16 cellular contexts compared by ENCODE assay signal in genomic region chr6:117616971-117617765, GRCh38. TPM values are rescaled to one million over a fixed set of nuclear protein-coding genes. Genes with fewer than 3 reads are reported as not detected.
DNase-seq lines count a peak whose midpoint lies in the region; ATAC-seq lines count a peak whose summit lies in the region.
"Had no signal": no experiment of that assay in that cellular context is flagged by ENCODE, and none has a peak within 500 bp of the region (broad histone marks: within the 10 kb centered on the region; RNA-seq: fewer than 3 reads in every experiment).

No MANE protein-coding gene starts in this region.

- H3K4me3 Mint-ChIP-seq in CD4-positive, alpha-beta memory T cell: peak overlapping the region in 3 of 8 donors; percentile 2 to 12 (median 5)
- no peak overlapping the region for H3K4me3 Mint-ChIP-seq in activated T-cell treated with anti-CD3 and anti-CD28 coated beads, Interleukin-2, amount 50 U/mL, for 72 hours
- H3K4me3 Mint-ChIP-seq in memory B cell: no peak overlapping the region
- H3K4me3 Mint-ChIP-seq: nephron had no signal

- CTCF ChIA-PET in CD4-positive, alpha-beta memory T cell (lab: Charles Lee; ENCODE audit: partially characterized antibody): no interaction called here

- no peaks in the 10 kb centered on the region for H3K36me3 Mint-ChIP-seq in CD4-positive, alpha-beta memory T cell
- H3K36me3 Mint-ChIP-seq in activated T-cell treated with anti-CD3 and anti-CD28 coated beads, Interleukin-2, amount 50 U/mL, for 72 hours (ENCODE audit: insufficient read depth in 2 of 2): peaks cover 7 to 8% of the 10 kb centered on the region in 2 donors
- no peaks in the 10 kb centered on the region for H3K36me3 Mint-ChIP-seq in memory B cell

- H3K27ac ChIP-seq in CD4-positive, alpha-beta memory T cell (ENCODE audit: low read depth, low read length): no peak overlapping the region
- no peak overlapping the region for H3K27ac ChIP-seq in aorta (ENCODE audit: low read depth in 1 of 2, low read length in 2 of 2)
- H3K27ac ChIP-seq: adrenal gland, BLaER1 had no signal

- peaks cover 0 to 2% (median 0%) of the 10 kb centered on the region in 8 donors for H3K9me3 Mint-ChIP-seq in CD4-positive, alpha-beta memory T cell
- peaks cover 1 to 2% of the 10 kb centered on the region in 2 donors for H3K9me3 Mint-ChIP-seq in activated T-cell treated with anti-CD3 and anti-CD28 coated beads, Interleukin-2, amount 50 U/mL, for 72 hours
- H3K9me3 Mint-ChIP-seq in memory B cell: no peaks in the 10 kb centered on the region
- H3K9me3 Mint-ChIP-seq: nephron had no signal

- peaks cover 8 to 40% (median 21%) of the 10 kb centered on the region in 4 donors for H3K4me1 Mint-ChIP-seq in CD4-positive, alpha-beta memory T cell
- peaks cover 32% of the 10 kb centered on the region for H3K4me1 Mint-ChIP-seq in activated T-cell treated with anti-CD3 and anti-CD28 coated beads, Interleukin-2, amount 50 U/mL, for 72 hours (ENCODE audit: low read depth)
- H3K4me1 Mint-ChIP-seq in memory B cell: peaks cover 2% of the 10 kb centered on the region
- H3K4me1 Mint-ChIP-seq: nephron had no signal

- H3K4me3 ChIP-seq in CD4-positive, alpha-beta memory T cell (ENCODE audit: low read length in 2 of 2): no peak overlapping the region
- no peak overlapping the region for H3K4me3 ChIP-seq in aorta (ENCODE audit: low read length in 2 of 2)
- H3K4me3 ChIP-seq: adrenal gland, BLaER1 had no signal

- H3K27ac Mint-ChIP-seq in CD4-positive, alpha-beta memory T cell: peak overlapping the region; percentile 68 to 97 (median 83)
- H3K27ac Mint-ChIP-seq in activated T-cell treated with anti-CD3 and anti-CD28 coated beads, Interleukin-2, amount 50 U/mL, for 72 hours: no peak overlapping the region
- H3K27ac Mint-ChIP-seq in memory B cell: peak overlapping the region; percentile 89
- H3K27ac Mint-ChIP-seq: nephron had no signal

- H3K27me3 ChIP-seq in CD4-positive, alpha-beta memory T cell (ENCODE audit: insufficient read depth, low read length): no peaks in the 10 kb centered on the region
- no peaks in the 10 kb centered on the region for H3K27me3 ChIP-seq in aorta (ENCODE audit: control insufficient read depth in 1 of 2, insufficient read depth in 2 of 2, low read length in 1 of 2)
- H3K27me3 ChIP-seq: adrenal gland, BLaER1 had no signal

- peak in 4 of 5 donors; percentile 16 to 70 (median 44) for DNase-seq in CD4-positive, alpha-beta memory T cell
- peak in 1 of 2 donors; percentile 26 for DNase-seq in activated T-cell treated with anti-CD3 and anti-CD28 coated beads, Interleukin-2, amount 50 U/mL, for 72 hours
- peak in 1 of 2 donors; percentile 37 for DNase-seq in memory B cell (ENCODE audit: low spot score in 2 of 2)
- DNase-seq in NCI-H187 treated with DMSO at 0.1 percent for 48 hours (lab: John Stamatoyannopoulos, UW): no peak
- DNase-seq in globus pallidus (ENCODE audit: low spot score): no peak
- DNase-seq in SKM-1 treated with dmso at 0.1 percent for 144 hours (lab: John Stamatoyannopoulos, UW; ENCODE audit: unreplicated experiment): no peak
- no peak for DNase-seq in aorta
- DNase-seq: activated CD4-positive, alpha-beta T cell treated with anti-CD3 and anti-CD28 coated beads for 1 hour; adrenal gland; DND-41; MM.1S; stimulated activated CD4-positive, alpha-beta T cell treated with anti-CD3 and anti-CD28 coated beads, Interleukin-2, amount 100 ng/mL, for 48 hours had no signal

- 84% methylated on average over 7 of the region's 7 CpGs for WGBS in aorta, 2 donors

- ATAC-seq in activated T-cell treated with anti-CD3 and anti-CD28 coated beads, Interleukin-2, amount 50 U/mL, for 72 hours (replicated peaks in 1 of 2): peak; percentile 41 to 60
- peak; percentile 61 for ATAC-seq in memory B cell (ENCODE audit: low read depth)
- no peak for ATAC-seq in aorta (ENCODE audit: low FRiP score)
- ATAC-seq: esophagus mucosa had no signal

- POLR2A ChIA-PET in CD4-positive, alpha-beta memory T cell (lab: Charles Lee; ENCODE audit: partially characterized antibody): no interaction called here

- H3K9me3 ChIP-seq in CD4-positive, alpha-beta memory T cell (ENCODE audit: control insufficient read depth in 1 of 2, low read length in 2 of 2): no peaks in the 10 kb centered on the region
- no peaks in the 10 kb centered on the region for H3K9me3 ChIP-seq in ES-I3 (ENCODE audit: control insufficient read depth, insufficient read depth, low read length)
- no peaks in the 10 kb centered on the region for H3K9me3 ChIP-seq in aorta (ENCODE audit: control insufficient read depth, low read length)
- H3K9me3 ChIP-seq: adrenal gland had no signal

- H3K36me3 ChIP-seq in CD4-positive, alpha-beta memory T cell (ENCODE audit: insufficient read depth, low read length): no peaks in the 10 kb centered on the region
- H3K36me3 ChIP-seq in ES-I3 (ENCODE audit: insufficient read depth, low read length): no peaks in the 10 kb centered on the region
- H3K36me3 ChIP-seq in aorta (ENCODE audit: control insufficient read depth in 1 of 2, insufficient read depth in 2 of 2, low read length in 1 of 2): no peaks in the 10 kb centered on the region
- H3K36me3 ChIP-seq: adrenal gland, BLaER1 had no signal

- intact Hi-C loops in CD4-positive, alpha-beta memory T cell (cut with micrococcal nuclease): no loop called here
- intact Hi-C loops in aorta (cut with DNase I): no loop called here

- H3K4me1 ChIP-seq in CD4-positive, alpha-beta memory T cell (ENCODE audit: insufficient read depth, low read length): peaks cover 15% of the 10 kb centered on the region
- peaks cover 28% of the 10 kb centered on the region for H3K4me1 ChIP-seq in ES-I3 (ENCODE audit: insufficient read depth, low read length)
- no peaks in the 10 kb centered on the region for H3K4me1 ChIP-seq in aorta (ENCODE audit: control insufficient read depth in 1 of 2, insufficient read depth in 2 of 2, low read length in 2 of 2)
- H3K4me1 ChIP-seq: adrenal gland had no signal

- H3K27me3 Mint-ChIP-seq in CD4-positive, alpha-beta memory T cell: peaks cover 0 to 1% of the 10 kb centered on the region in 2 donors
- peaks cover under 1% of the 10 kb centered on the region for H3K27me3 Mint-ChIP-seq in activated T-cell treated with anti-CD3 and anti-CD28 coated beads, Interleukin-2, amount 50 U/mL, for 72 hours (ENCODE audit: low read depth)
- H3K27me3 Mint-ChIP-seq in memory B cell: peaks cover 8% of the 10 kb centered on the region

- peak overlapping the region; percentile 10; the same call in 1 of the 2 replicates for H3K9ac ChIP-seq in ES-I3 (ENCODE audit: low read depth, low read length)
- H3K9ac ChIP-seq: BLaER1 had no signal

RNA-seq across cellular contexts. Expression of gene GOPC, which starts 14.9 kb away (rescaled TPM):
- total RNA-seq in CD4-positive, alpha-beta memory T cell: 10 to 100 TPM; 37.7 to 37.8 TPM
- 10 to 100 TPM; 14.6 to 15.5 TPM for polyA plus RNA-seq in CD4-positive, alpha-beta memory T cell
- 10 to 100 TPM; 16.8 to 20.1 TPM for total RNA-seq in activated T-cell treated with anti-CD3 and anti-CD28 coated beads, Interleukin-2, amount 50 U/mL, for 72 hours
- total RNA-seq in aorta: 10 to 100 TPM; 21.2 to 28.4 TPM
- polyA plus RNA-seq in aorta: 10 to 100 TPM; 10.5 to 18.2 TPM

RNA-seq across cellular contexts. Expression of gene NUS1, which starts 58.1 kb away (rescaled TPM):
- 10 to 100 TPM; 33.0 to 33.2 TPM for total RNA-seq in CD4-positive, alpha-beta memory T cell
- 10 to 100 TPM; 16.4 to 25.8 TPM for polyA plus RNA-seq in CD4-positive, alpha-beta memory T cell
- total RNA-seq in activated T-cell treated with anti-CD3 and anti-CD28 coated beads, Interleukin-2, amount 50 U/mL, for 72 hours: 10 to 100 TPM; 29.3 to 33.3 TPM
- 10 to 100 TPM; 30.5 to 36.9 TPM for total RNA-seq in aorta
- 10 to 100 TPM; 16.7 to 29.3 TPM for polyA plus RNA-seq in aorta

Comparison
In these comparisons a context has a peak if more than half of its experiments do, and no peak if none do; other contexts are left out.
1. DNase-seq: peak in CD4-positive, alpha-beta memory T cell (4 of 5); none in NCI-H187 treated with DMSO at 0.1 percent for 48 hours (single experiment), globus pallidus (single experiment), SKM-1 treated with dmso at 0.1 percent for 144 hours (single experiment) and aorta (0 of 2).